Comparison of ENCODE assay signal across 1 cellular context in genomic region chr15:98035134-98035533, GRCh38.
TF ChIP-seq lines count a peak whose summit lies in the region.

No MANE protein-coding gene starts in this region.

TF ChIP-seq in HepG2, 621 proteins besides CTCF, POLR2A, EP300 and RAD21 (continued from another document):
- TF ChIP-seq, protein P1, sequence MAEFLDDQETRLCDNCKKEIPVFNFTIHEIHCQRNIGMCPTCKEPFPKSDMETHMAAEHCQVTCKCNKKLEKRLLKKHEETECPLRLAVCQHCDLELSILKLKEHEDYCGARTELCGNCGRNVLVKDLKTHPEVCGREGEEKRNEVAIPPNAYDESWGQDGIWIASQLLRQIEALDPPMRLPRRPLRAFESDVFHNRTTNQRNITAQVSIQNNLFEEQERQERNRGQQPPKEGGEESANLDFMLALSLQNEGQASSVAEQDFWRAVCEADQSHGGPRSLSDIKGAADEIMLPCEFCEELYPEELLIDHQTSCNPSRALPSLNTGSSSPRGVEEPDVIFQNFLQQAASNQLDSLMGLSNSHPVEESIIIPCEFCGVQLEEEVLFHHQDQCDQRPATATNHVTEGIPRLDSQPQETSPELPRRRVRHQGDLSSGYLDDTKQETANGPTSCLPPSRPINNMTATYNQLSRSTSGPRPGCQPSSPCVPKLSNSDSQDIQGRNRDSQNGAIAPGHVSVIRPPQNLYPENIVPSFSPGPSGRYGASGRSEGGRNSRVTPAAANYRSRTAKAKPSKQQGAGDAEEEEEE (CRISPR knock-in tag; IDR thresholded peaks at IDR 0.05; ENCODE audit: borderline replicate concordance): no peak
- TF ChIP-seq, protein P2, sequence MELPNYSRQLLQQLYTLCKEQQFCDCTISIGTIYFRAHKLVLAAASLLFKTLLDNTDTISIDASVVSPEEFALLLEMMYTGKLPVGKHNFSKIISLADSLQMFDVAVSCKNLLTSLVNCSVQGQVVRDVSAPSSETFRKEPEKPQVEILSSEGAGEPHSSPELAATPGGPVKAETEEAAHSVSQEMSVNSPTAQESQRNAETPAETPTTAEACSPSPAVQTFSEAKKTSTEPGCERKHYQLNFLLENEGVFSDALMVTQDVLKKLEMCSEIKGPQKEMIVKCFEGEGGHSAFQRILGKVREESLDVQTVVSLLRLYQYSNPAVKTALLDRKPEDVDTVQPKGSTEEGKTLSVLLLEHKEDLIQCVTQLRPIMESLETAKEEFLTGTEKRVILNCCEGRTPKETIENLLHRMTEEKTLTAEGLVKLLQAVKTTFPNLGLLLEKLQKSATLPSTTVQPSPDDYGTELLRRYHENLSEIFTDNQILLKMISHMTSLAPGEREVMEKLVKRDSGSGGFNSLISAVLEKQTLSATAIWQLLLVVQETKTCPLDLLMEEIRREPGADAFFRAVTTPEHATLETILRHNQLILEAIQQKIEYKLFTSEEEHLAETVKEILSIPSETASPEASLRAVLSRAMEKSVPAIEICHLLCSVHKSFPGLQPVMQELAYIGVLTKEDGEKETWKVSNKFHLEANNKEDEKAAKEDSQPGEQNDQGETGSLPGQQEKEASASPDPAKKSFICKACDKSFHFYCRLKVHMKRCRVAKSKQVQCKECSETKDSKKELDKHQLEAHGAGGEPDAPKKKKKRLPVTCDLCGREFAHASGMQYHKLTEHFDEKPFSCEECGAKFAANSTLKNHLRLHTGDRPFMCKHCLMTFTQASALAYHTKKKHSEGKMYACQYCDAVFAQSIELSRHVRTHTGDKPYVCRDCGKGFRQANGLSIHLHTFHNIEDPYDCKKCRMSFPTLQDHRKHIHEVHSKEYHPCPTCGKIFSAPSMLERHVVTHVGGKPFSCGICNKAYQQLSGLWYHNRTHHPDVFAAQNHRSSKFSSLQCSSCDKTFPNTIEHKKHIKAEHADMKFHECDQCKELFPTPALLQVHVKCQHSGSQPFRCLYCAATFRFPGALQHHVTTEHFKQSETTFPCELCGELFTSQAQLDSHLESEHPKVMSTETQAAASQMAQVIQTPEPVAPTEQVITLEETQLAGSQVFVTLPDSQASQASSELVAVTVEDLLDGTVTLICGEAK (IDR thresholded peaks at IDR 0.05): no peak
- TF ChIP-seq, protein P2 (CRISPR knock-in tag; IDR thresholded peaks at IDR 0.05): no peak
- TF ChIP-seq PITX1 (CRISPR knock-in tag; IDR thresholded peaks at IDR 0.05): no peak
- TF ChIP-seq, protein P3, sequence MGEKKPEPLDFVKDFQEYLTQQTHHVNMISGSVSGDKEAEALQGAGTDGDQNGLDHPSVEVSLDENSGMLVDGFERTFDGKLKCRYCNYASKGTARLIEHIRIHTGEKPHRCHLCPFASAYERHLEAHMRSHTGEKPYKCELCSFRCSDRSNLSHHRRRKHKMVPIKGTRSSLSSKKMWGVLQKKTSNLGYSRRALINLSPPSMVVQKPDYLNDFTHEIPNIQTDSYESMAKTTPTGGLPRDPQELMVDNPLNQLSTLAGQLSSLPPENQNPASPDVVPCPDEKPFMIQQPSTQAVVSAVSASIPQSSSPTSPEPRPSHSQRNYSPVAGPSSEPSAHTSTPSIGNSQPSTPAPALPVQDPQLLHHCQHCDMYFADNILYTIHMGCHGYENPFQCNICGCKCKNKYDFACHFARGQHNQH (CRISPR knock-in tag; IDR thresholded peaks at IDR 0.05): no peak
- no peak for TF ChIP-seq ZFP1 (CRISPR knock-in tag; IDR thresholded peaks at IDR 0.05)
- no peak for TF ChIP-seq ZNF607 (CRISPR knock-in tag; IDR thresholded peaks at IDR 0.05; ENCODE audit: borderline replicate concordance)
- no peak for TF ChIP-seq ZNF619 (CRISPR knock-in tag; IDR thresholded peaks at IDR 0.05)
- TF ChIP-seq ASH2L (IDR thresholded peaks at IDR 0.05; ENCODE audit: insufficient read length, low read depth, low read length): no peak
- no peak for TF ChIP-seq ATF1 (CRISPR knock-in tag; IDR thresholded peaks at IDR 0.05)
- no peak for TF ChIP-seq HMGA1 (CRISPR knock-in tag; conservative IDR thresholded peaks at IDR 0.05)
